In genomic region chr2:25228848-25229674, GRCh38 we compare ENCODE assay signal across 9 cellular contexts.
DNase-seq lines count a peak whose midpoint lies in the region; ATAC-seq, FAIRE-seq and TF ChIP-seq lines count a peak whose summit lies in the region.
"Had no signal": no experiment of that assay in that cellular context is flagged by ENCODE, and none has a peak within 500 bp of the region (broad histone marks: within the 10 kb centered on the region; RNA-seq: fewer than 3 reads in every experiment).

No MANE protein-coding gene starts in this region.

- no peak overlapping the region for H3K4me3 Mint-ChIP-seq in activated CD4-positive, alpha-beta memory T cell treated with anti-CD3 and anti-CD28 coated beads for 36 hours
- H3K4me3 Mint-ChIP-seq: activated naive CD8-positive, alpha-beta T cell had no signal

- H3K4me1 ChIP-seq in HAP-1: peaks cover 8% of the 10 kb centered on the region

- H3K4me3 ChIP-seq in HAP-1: no peak overlapping the region

- no peaks in the 10 kb centered on the region for H3K9me3 ChIP-seq in HAP-1

- peak; percentile 47 for TF ChIP-seq CTCF in D721Med (IDR thresholded peaks at IDR 0.05; ENCODE audit: insufficient read depth, missing control alignments)
- peak in 1 of 3 donors; percentile 69 for TF ChIP-seq CTCF in omental fat pad (IDR thresholded peaks at IDR 0.05)

- in situ Hi-C loops in HAP-1 (cut with MboI; ENCODE audit: low sequenced_read_pairs): no loop called here

- POLR2A ChIA-PET in activated CD4-positive, alpha-beta memory T cell treated with anti-CD3 and anti-CD28 coated beads for 36 hours (lab: Charles Lee): no interaction called here

- peaks cover 9% of the 10 kb centered on the region for H3K4me1 Mint-ChIP-seq in activated CD4-positive, alpha-beta memory T cell treated with anti-CD3 and anti-CD28 coated beads for 36 hours (ENCODE audit: low read depth)

- peak; percentile 73 for ATAC-seq in omental fat pad (ENCODE audit: low FRiP score)
- no peak for ATAC-seq in GM19455 (IDR thresholded peaks at IDR 0.05; ENCODE audit: unreplicated experiment)
- ATAC-seq in HG03520 (IDR thresholded peaks at IDR 0.05; ENCODE audit: unreplicated experiment): no peak

- DNase-seq in D721Med (ENCODE audit: insufficient read length, low spot score): peak; percentile 53
- peak; percentile 74 to 87 for DNase-seq in HAP-1 (ENCODE audit: low spot score in 2 of 2)
- DNase-seq in NCI-H345 treated with DMSO at 0.1 percent for 48 hours (lab: John Stamatoyannopoulos, UW; ENCODE audit: unreplicated experiment): peak; percentile 26
- DNase-seq in activated CD4-positive, alpha-beta memory T cell treated with anti-CD3 and anti-CD28 coated beads for 36 hours: peak; percentile 37
- peak; percentile 54 for DNase-seq in foreskin melanocyte
- DNase-seq in omental fat pad (ENCODE audit: low spot score): no peak

- no peak overlapping the region for H3K27ac Mint-ChIP-seq in activated CD4-positive, alpha-beta memory T cell treated with anti-CD3 and anti-CD28 coated beads for 36 hours

- no peaks in the 10 kb centered on the region for H3K36me3 ChIP-seq in HAP-1 (replicated peaks)

- no peaks in the 10 kb centered on the region for H3K9me3 Mint-ChIP-seq in activated CD4-positive, alpha-beta memory T cell treated with anti-CD3 and anti-CD28 coated beads for 36 hours

- peaks cover 19% of the 10 kb centered on the region for H3K36me3 Mint-ChIP-seq in activated CD4-positive, alpha-beta memory T cell treated with anti-CD3 and anti-CD28 coated beads for 36 hours
- H3K36me3 Mint-ChIP-seq: activated naive CD8-positive, alpha-beta T cell had no signal

- intact Hi-C loops in activated CD4-positive, alpha-beta memory T cell treated with anti-CD3 and anti-CD28 coated beads for 36 hours (cut with micrococcal nuclease): no loop called here

- no peaks in the 10 kb centered on the region for H3K27me3 Mint-ChIP-seq in activated CD4-positive, alpha-beta memory T cell treated with anti-CD3 and anti-CD28 coated beads for 36 hours
- H3K27me3 Mint-ChIP-seq: activated naive CD8-positive, alpha-beta T cell had no signal

- FAIRE-seq in D721Med (lab: Jason Lieb, UNC): no peak

- no peaks in the 10 kb centered on the region for H3K27me3 ChIP-seq in HAP-1 (ENCODE audit: low read depth)

- CTCF ChIA-PET in activated CD4-positive, alpha-beta memory T cell treated with anti-CD3 and anti-CD28 coated beads for 36 hours (lab: Charles Lee): interaction anchor here (0.7 to 3.5 kb wide), 6 partner anchors 10 to 513 kb away, joined by 3 to 11 read pairs (median 6); no protein-coding TSS in a partner anchor
